In genomic region chr10:29617880-29618340, GRCh38 we compare ENCODE assay signal across 13 cellular contexts. TPM values are rescaled to one million over a fixed set of nuclear protein-coding genes. Genes with fewer than 3 reads are reported as not detected.
A peak's percentile ranks its signal among the peaks of the same experiment; 100 is the strongest.
DNase-seq lines count a peak whose midpoint lies in the region; ATAC-seq, FAIRE-seq and TF ChIP-seq lines count a peak whose summit lies in the region.
"Had no signal": no experiment of that assay in that cellular context is flagged by ENCODE, and none has a peak within 500 bp of the region (broad histone marks: within the 10 kb centered on the region; RNA-seq: fewer than 3 reads in every experiment).

No MANE protein-coding gene starts in this region.

- ATAC-seq in activated CD4-positive, CD25-positive, alpha-beta regulatory T cell treated with anti-CD3 and anti-CD28 coated beads, Interleukin-2, amount 50 U/mL, for 24 hours = no peak
- ATAC-seq: K562 had no signal

- TF ChIP-seq EP300 in transverse colon (IDR thresholded peaks at IDR 0.05; ENCODE audit: low read depth) = no peak

- H3K4me3 ChIP-seq in esophagus (ENCODE audit: low read depth in 1 of 2, low read length in 2 of 2) = no peak overlapping the region
- H3K4me3 ChIP-seq in mesodermal cell (ENCODE audit: extremely low read depth, insufficient read depth, low read length, poor library complexity, severe bottlenecking) = no peak overlapping the region
- no peak overlapping the region for H3K4me3 ChIP-seq in transverse colon
- H3K4me3 ChIP-seq: K562 had no signal

- H3K4me1 ChIP-seq in esophagus (ENCODE audit: control insufficient read depth in 2 of 2, insufficient read depth in 2 of 2, low read length in 1 of 2) (peaks cover 3 to 9% of the 10 kb centered on the region in 2 donors), mesodermal cell (ENCODE audit: control insufficient read depth, insufficient read depth, low read length, poor library complexity, severe bottlenecking) (peaks cover 24% of the 10 kb centered on the region), transverse colon (peaks cover 12 to 69% (median 38%) of the 10 kb centered on the region in 4 donors)

- no peak for TF ChIP-seq CTCF in transverse colon (IDR thresholded peaks at IDR 0.05)

- H3K9me3 ChIP-seq in esophagus (ENCODE audit: control insufficient read depth in 2 of 2, insufficient read depth in 1 of 2, low read depth in 1 of 2, low read length in 1 of 2) (no peaks in the 10 kb centered on the region), mesodermal cell (ENCODE audit: control insufficient read depth, low read length) (no peaks in the 10 kb centered on the region), transverse colon (no peaks in the 10 kb centered on the region)

- no peak for FAIRE-seq in frontal cortex (lab: Jason Lieb, UNC)
- FAIRE-seq: K562 had no signal

- intact Hi-C loops in transverse colon (cut with DNase I; ENCODE audit: low total_unique reads) = no loop called here

- H3K27me3 ChIP-seq in esophagus (ENCODE audit: control insufficient read depth in 1 of 2, insufficient read depth in 2 of 2, low read length in 2 of 2) (no peaks in the 10 kb centered on the region), transverse colon (no peaks in the 10 kb centered on the region)

- H3K36me3 ChIP-seq in esophagus (ENCODE audit: control insufficient read depth in 2 of 2, insufficient read depth in 2 of 2, low read length in 1 of 2) (no peaks in the 10 kb centered on the region), mesodermal cell (ENCODE audit: control insufficient read depth, insufficient read depth, low read length) (peaks cover 21% of the 10 kb centered on the region), transverse colon (no peaks in the 10 kb centered on the region)

- TF ChIP-seq POLR2A in transverse colon (IDR thresholded peaks at IDR 0.05) = no peak

- WGBS in esophagus, 2 donors = 47 to 61% methylated on average over 8 of the region's 8 CpGs
- 94 to 100% methylated on average over 2 to 5 of the region's 8 CpGs for WGBS in mesodermal cell (ENCODE audit: insufficient coverage in 2 of 2), 2 experiments
- WGBS in transverse colon (ENCODE audit: low coverage in 1 of 2), 2 donors = 43 to 48% methylated on average over 4 to 8 of the region's 8 CpGs

- in situ Hi-C loops in transverse colon (cut with MboI; ENCODE audit: low pct_ligation_motif_present in 1 of 4, low pct_unique_long_range_greater_than_20kb in 1 of 4, low sequenced_read_pairs in 3 of 4) = no loop called here

- DNase-seq in NCI-H1436 (lab: John Stamatoyannopoulos, UW) (peak; percentile 62), NCI-H1436 treated with DMSO at 0.1 percent for 48 hours (lab: John Stamatoyannopoulos, UW) (no peak), transverse colon (no peak), frontal cortex (ENCODE audit: low spot score in 2 of 2) (no peak), NK-92 (lab: John Stamatoyannopoulos, UW; ENCODE audit: unreplicated experiment) (no peak)
- DNase-seq: anterior cingulate cortex; stimulated activated CD4-positive, alpha-beta T cell treated with anti-CD3 and anti-CD28 coated beads, Interleukin-1b, Interleukin-23, amount 100 ng/mL, for 48 hours; stimulated activated naive CD4-positive, alpha-beta T cell treated with Interleukin-2 at 50 U/mL for 16 hours had no signal

- H3K27ac ChIP-seq in esophagus (ENCODE audit: low read depth in 2 of 2, low read length in 1 of 2) = peak overlapping the region; percentile 32 to 86
- peak overlapping the region; percentile 81 for H3K27ac ChIP-seq in mesodermal cell (ENCODE audit: low read depth, low read length, severe bottlenecking)
- peak overlapping the region; percentile 86 to 91 (median 88) for H3K27ac ChIP-seq in transverse colon
- H3K27ac ChIP-seq: 22Rv1 had no signal

RNA-seq across cellular contexts. Expression of gene SVIL, which starts 16.9 kb away (rescaled TPM):
- polyA plus RNA-seq in esophagus = 10 to 100 TPM; 22.3 to 35.2 TPM
- polyA plus RNA-seq in mesodermal cell (2013, experiment 1 of 2) = 67.2 TPM
- polyA plus RNA-seq in mesodermal cell (2013, experiment 2 of 2) = 68.2 TPM
- 100 to 1,000 TPM; 146 to 192 (median 156) TPM for total RNA-seq in transverse colon
- total RNA-seq in frontal cortex = 16.7 TPM
